8 cellular contexts compared by ENCODE assay signal in genomic region chr4:185395956-185396723, GRCh38. TPM values are rescaled to one million over a fixed set of nuclear protein-coding genes. Genes with fewer than 3 reads are reported as not detected.
DNase-seq lines count a peak whose midpoint lies in the region; ATAC-seq and TF ChIP-seq lines count a peak whose summit lies in the region.

No MANE protein-coding gene starts in this region.

- peak; percentile 82 to 89 for DNase-seq in NCI-H187 (lab: John Stamatoyannopoulos, UW)
- peak; percentile 92 to 97 (median 96) for DNase-seq in T-helper 2 cell
- DNase-seq in ascending aorta (ENCODE audit: low spot score in 2 of 2), result peak; percentile 96 to 99
- peak; percentile 98 for DNase-seq in hepatic stellate cell (ENCODE audit: low spot score)
- peak; percentile 98 for DNase-seq in aorta

- peak; percentile 79 for ATAC-seq in GM18502 (IDR thresholded peaks at IDR 0.05; ENCODE audit: poor library complexity, unreplicated experiment)
- peak; percentile 72 for ATAC-seq in HG02943 (IDR thresholded peaks at IDR 0.05; ENCODE audit: low read depth, unreplicated experiment)
- peak; percentile 98 for ATAC-seq in aorta (ENCODE audit: low FRiP score)

- no peaks in the 10 kb centered on the region for H3K36me3 ChIP-seq in ascending aorta
- no peaks in the 10 kb centered on the region for H3K36me3 ChIP-seq in rectal smooth muscle tissue (ENCODE audit: control insufficient read depth, insufficient read depth, low read length)
- H3K36me3 ChIP-seq in aorta (ENCODE audit: control insufficient read depth in 1 of 2, insufficient read depth in 2 of 2, low read length in 1 of 2), result no peaks in the 10 kb centered on the region

- H3K27me3 ChIP-seq in ascending aorta (no peaks in the 10 kb centered on the region), rectal smooth muscle tissue (ENCODE audit: control insufficient read depth, insufficient read depth, low read length) (no peaks in the 10 kb centered on the region), aorta (ENCODE audit: control insufficient read depth in 1 of 2, insufficient read depth in 2 of 2, low read length in 1 of 2) (no peaks in the 10 kb centered on the region)

- H3K9me3 ChIP-seq in ascending aorta, result no peaks in the 10 kb centered on the region
- H3K9me3 ChIP-seq in aorta (ENCODE audit: control insufficient read depth, low read length), result no peaks in the 10 kb centered on the region

- intact Hi-C loops in ascending aorta (cut with DNase I) (loop anchor here (1.0 to 10.0 kb wide), 5 partner anchors 29 to 199 kb away; partner anchors contain the start of genes CCDC110 and UFSP2), aorta (cut with DNase I) (loop anchor here (2.0 to 10.0 kb wide), 6 partner anchors 37 to 206 kb away; partner anchors contain the start of genes CFAP97 (in 1 of the 2), PDLIM3 (in 1 of the 2) and SNX25 (in 1 of the 2))

- peak overlapping the region; percentile 80 for H3K9ac ChIP-seq in rectal smooth muscle tissue (ENCODE audit: low read length)

- H3K4me3 ChIP-seq in ascending aorta (peak overlapping the region; percentile 86 to 87), rectal smooth muscle tissue (ENCODE audit: low read length) (peak overlapping the region; percentile 82), aorta (ENCODE audit: low read length in 2 of 2) (peak overlapping the region; percentile 71 to 76)

- H3K27ac ChIP-seq in ascending aorta (peak overlapping the region; percentile 99 to 100), rectal smooth muscle tissue (ENCODE audit: low read depth, low read length) (peak overlapping the region; percentile 96), aorta (ENCODE audit: low read depth in 1 of 2, low read length in 2 of 2) (peak overlapping the region; percentile 89 to 98)

- WGBS in aorta, 2 donors, result 0 to 1% methylated on average over 83 to 98 of the region's 98 CpGs

- H3K4me1 ChIP-seq in ascending aorta (peaks cover 2 to 13% of the 10 kb centered on the region in 2 donors), rectal smooth muscle tissue (ENCODE audit: control insufficient read depth, insufficient read depth, low read length) (peaks cover 3% of the 10 kb centered on the region), aorta (ENCODE audit: control insufficient read depth in 1 of 2, insufficient read depth in 2 of 2, low read length in 2 of 2) (no peaks in the 10 kb centered on the region)

- no peak for TF ChIP-seq CTCF in ascending aorta (IDR thresholded peaks at IDR 0.05)

RNA-seq across cellular contexts. Expression of gene LRP2BP, which starts 0.4 kb away (rescaled TPM):
- total RNA-seq in ascending aorta (0.53 TPM), aorta (1 to 10 TPM; 1.8 to 2.8 TPM)
- polyA plus RNA-seq in aorta, result 1 to 10 TPM; 1.1 to 3.4 TPM

RNA-seq across cellular contexts. Expression of gene ANKRD37, which starts 0.5 kb away (rescaled TPM):
- total RNA-seq in ascending aorta (1.9 TPM), aorta (10 to 100 TPM; 22.2 to 38.6 TPM)
- polyA plus RNA-seq in aorta, result 10 to 100 TPM; 18.9 to 40.5 TPM

RNA-seq across cellular contexts. Expression of gene UFSP2, which starts 29.6 kb away (rescaled TPM):
- total RNA-seq in ascending aorta (8.6 TPM), aorta (10 to 100 TPM; 29.5 to 36.1 TPM)
- polyA plus RNA-seq in aorta, result 10 to 100 TPM; 41.3 to 46.5 TPM

Comparison
In these comparisons a context has a peak if more than half of its experiments do, and no peak if none do; other contexts are left out.
1. Peak in every context shown above with its lines: DNase-seq, ATAC-seq, H3K4me3 ChIP-seq and H3K27ac ChIP-seq.